Comparison of ENCODE assay signal across 9 cellular contexts in the genomic region with DNA sequence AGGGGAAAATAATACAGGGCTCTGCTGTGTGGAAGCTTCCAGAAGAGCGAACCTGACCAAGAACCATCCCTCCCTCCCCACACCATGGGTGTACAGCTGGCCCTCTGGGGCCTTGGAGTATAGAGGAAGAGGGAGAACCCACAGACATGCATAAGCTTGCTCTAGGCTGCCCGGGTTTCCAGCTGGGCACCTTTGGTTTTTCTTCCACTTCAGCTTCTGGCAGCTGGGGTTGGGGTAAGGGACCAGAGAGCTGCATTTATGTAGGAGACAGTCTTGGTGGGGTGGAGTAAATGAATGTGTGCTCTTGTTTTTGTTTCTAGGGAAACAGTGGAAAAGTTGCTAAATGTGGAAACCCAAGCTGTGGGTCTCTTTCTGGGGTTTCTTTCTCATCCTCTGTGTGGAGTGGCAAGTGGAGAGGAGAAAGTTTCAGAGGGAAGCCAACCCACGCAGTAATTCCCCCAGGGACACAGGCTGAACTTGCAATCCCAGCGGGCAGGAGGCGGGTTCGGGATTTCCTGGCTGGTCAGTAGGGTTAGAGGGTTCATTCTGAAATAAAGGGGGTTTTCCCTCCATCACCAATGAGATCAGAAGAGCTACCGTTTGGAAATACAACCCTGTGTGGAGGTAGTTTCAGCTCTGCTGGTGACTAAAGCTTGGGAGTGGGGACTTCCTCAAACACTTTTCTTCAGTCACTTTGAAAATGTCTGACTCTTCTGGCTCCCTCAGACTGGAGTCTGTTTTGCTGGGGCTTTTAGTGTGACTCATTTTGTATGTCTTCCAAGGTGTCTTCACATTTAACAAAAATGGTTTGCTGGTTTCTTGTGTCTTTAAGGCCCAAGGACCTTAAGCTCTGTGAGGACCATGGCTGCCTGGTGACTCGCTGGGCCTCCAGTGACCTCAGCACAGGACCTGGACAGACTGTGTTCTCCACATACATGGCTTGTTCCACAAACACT. TPM values are rescaled to one million over a fixed set of nuclear protein-coding genes. Genes with fewer than 3 reads are reported as not detected.
A peak's percentile ranks its signal among the peaks of the same experiment; 100 is the strongest.
DNase-seq lines count a peak whose midpoint lies in the region; ATAC-seq and TF ChIP-seq lines count a peak whose summit lies in the region.
"Had no signal": no experiment of that assay in that cellular context is flagged by ENCODE, and none has a peak within 500 bp of the region (broad histone marks: within the 10 kb centered on the region; RNA-seq: fewer than 3 reads in every experiment).

No MANE protein-coding gene starts in this region.

- peak overlapping the region in 4 of 5 donors; percentile 32 to 71 (median 56) for H3K27ac ChIP-seq in stomach

- WGBS in stomach, 5 donors = 63 to 75% (median 71%) methylated on average over 8 of the region's 8 CpGs

- no peaks in the 10 kb centered on the region for H3K27me3 ChIP-seq in stomach
- H3K27me3 ChIP-seq: pancreas had no signal

- DNase-seq in activated CD4-positive, CD25-positive, alpha-beta regulatory T cell (lab: John Stamatoyannopoulos, UW) = no peak
- DNase-seq in SKM-1 treated with dmso at 0.1 percent for 144 hours (lab: John Stamatoyannopoulos, UW; ENCODE audit: unreplicated experiment) (peak; percentile 64), foreskin fibroblast (peak; percentile 40 to 55), stomach (no peak), NCI-H2107 (lab: John Stamatoyannopoulos, UW) (no peak), SHP77 (lab: John Stamatoyannopoulos, UW) (no peak)

- no peak for TF ChIP-seq EP300 in stomach (IDR thresholded peaks at IDR 0.05)

- TF ChIP-seq CTCF in foreskin fibroblast (IDR thresholded peaks at IDR 0.05; ENCODE audit: low read depth, low read length) (no peak), stomach (IDR thresholded peaks at IDR 0.05) (no peak)

- TF ChIP-seq POLR2A in stomach (IDR thresholded peaks at IDR 0.05) = no peak

- H3K9me3 ChIP-seq in stomach = no peaks in the 10 kb centered on the region
- H3K9me3 ChIP-seq: pancreas had no signal

- intact Hi-C loops in stomach (cut with DNase I; ENCODE audit: low total_unique reads) = no loop called here

- H3K4me3 ChIP-seq in foreskin fibroblast (ENCODE audit: low read depth in 1 of 2, low read length in 2 of 2) (no peak overlapping the region), stomach (no peak overlapping the region)
- H3K4me3 ChIP-seq: pancreas had no signal

- peak; percentile 82 to 89 for ATAC-seq in activated CD4-positive, CD25-positive, alpha-beta regulatory T cell treated with anti-CD3 and anti-CD28 coated beads, Interleukin-2, amount 50 U/mL, for 24 hours
- ATAC-seq in HG02938 (IDR thresholded peaks at IDR 0.05; ENCODE audit: unreplicated experiment) = peak; percentile 61

- no peaks in the 10 kb centered on the region for H3K36me3 ChIP-seq in stomach
- H3K36me3 ChIP-seq: pancreas had no signal

- peaks cover 0 to 14% (median 8%) of the 10 kb centered on the region in 4 donors for H3K4me1 ChIP-seq in stomach

RNA-seq across cellular contexts. Expression of gene SRGN, which starts 22.2 kb away (rescaled TPM):
- 100 to 1,000 TPM in 1 of 5 donors, 10 to 100 TPM in 3, 1 to 10 TPM in 1; 1.3 to 212 (median 43.8) TPM for total RNA-seq in stomach
- polyA plus RNA-seq in stomach = 10 to 100 TPM; 26.6 to 83.6 (median 42.0) TPM

RNA-seq across cellular contexts. Expression of gene VPS26A, which starts 58.3 kb away (rescaled TPM):
- total RNA-seq in stomach = 10 to 100 TPM; 28.8 to 69.6 (median 35.0) TPM
- 10 to 100 TPM; 22.6 to 37.3 (median 27.9) TPM for polyA plus RNA-seq in stomach

Comparison
In these comparisons a context has a peak if more than half of its experiments do, and no peak if none do; other contexts are left out.
1. DNase-seq: peak in SKM-1 treated with dmso at 0.1 percent for 144 hours (single experiment) and foreskin fibroblast (2 of 2); none in activated CD4-positive, CD25-positive, alpha-beta regulatory T cell (0 of 4), stomach (single experiment), NCI-H2107 (single experiment) and SHP77 (0 of 2).